ENCODE assay signal across 23 cellular contexts in the genomic region with DNA sequence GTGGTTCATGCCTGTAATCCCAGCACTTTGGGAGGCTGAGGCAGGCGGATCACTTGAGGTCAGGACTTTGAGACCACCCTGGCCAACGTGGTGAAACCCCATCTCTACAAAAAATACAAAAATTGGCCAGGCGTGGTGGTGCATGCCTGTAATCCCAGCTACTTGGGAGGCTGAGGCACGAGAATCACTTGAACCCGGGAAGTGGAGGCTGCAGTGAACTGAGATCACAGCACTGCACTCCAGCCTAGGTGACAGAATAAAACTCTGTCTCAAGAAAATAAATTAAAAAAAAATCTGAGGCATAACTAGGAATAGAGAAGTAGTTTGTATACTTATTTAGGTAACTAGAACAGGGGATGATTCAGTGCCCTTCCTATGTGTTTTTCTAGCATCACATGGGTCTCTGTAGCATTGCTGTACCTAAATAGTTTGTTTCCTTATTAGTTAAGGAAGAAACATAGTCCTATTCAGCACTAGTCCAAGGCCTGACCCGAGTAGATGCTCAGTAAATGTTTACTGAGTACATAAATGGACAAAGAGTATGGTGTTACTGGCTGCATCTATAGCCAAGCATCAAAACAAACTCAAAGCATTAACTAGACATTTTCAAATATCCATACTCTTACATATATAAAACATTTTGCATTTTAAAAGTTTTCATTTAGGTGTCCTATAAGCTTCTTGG.
"Had no signal": no experiment of that assay in that cellular context is flagged by ENCODE, and none has a peak within 500 bp of the region (broad histone marks: within the 10 kb centered on the region; RNA-seq: fewer than 3 reads in every experiment).

No MANE protein-coding gene starts in this region.

- H3K36me3 ChIP-seq: MG63 had no signal

- FAIRE-seq: RCC 7860 had no signal

- DNase-seq: KBM-7, MG63, MV-4-11, NCI-H1048, NCI-H1105, NCI-H1417, NCI-H1436 treated with DMSO at 0.1 percent for 48 hours, NCI-H1694, NCI-H1930, NCI-H2081, NCI-H2107, NCI-H226, NCI-H446, NCI-H510A, NCI-H524 treated with DMSO at 0.1 percent for 48 hours, NCI-H69, NCI-H774, Right ventricle myocardium superior, RPMI8226, SIG-M5 had no signal

- H3K27ac ChIP-seq: SJSA1, SK-N-MC had no signal

- H3K27me3 ChIP-seq: MG63, SJSA1 had no signal

- H3K4me3 ChIP-seq: MG63, SJSA1, SK-N-MC had no signal
